In the genomic region with DNA sequence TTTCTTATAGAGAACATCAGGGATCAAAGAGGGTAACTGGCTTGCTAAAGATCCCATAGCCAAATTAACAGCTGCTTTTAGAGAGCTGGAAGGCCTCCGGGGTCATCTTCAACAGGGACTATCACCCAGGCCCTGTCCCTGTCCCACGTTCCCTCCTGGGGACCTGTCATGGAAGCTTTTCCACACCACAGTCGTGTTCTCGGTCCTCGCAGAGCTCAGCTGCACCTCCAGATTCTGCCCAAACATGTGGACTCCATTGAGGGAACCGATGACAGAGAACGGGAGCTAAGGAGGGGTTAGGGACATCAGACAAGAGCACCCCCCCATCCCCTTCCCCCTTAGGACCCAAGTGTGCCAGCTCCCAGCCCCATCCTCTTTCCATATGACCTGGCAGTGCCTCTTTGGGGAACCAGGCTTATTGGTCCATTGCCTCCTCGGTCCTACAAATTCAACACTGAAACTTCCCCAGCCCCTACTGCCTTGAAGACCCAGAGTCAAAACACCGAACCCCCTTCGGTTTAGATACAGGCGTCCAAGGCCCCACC, we compare ENCODE assay signal across 9 cellular contexts. TPM values are rescaled to one million over a fixed set of nuclear protein-coding genes. Genes with fewer than 3 reads are reported as not detected.
DNase-seq lines count a peak whose midpoint lies in the region; ATAC-seq and TF ChIP-seq lines count a peak whose summit lies in the region.
"Had no signal": no experiment of that assay in that cellular context is flagged by ENCODE, and none has a peak within 500 bp of the region (broad histone marks: within the 10 kb centered on the region; RNA-seq: fewer than 3 reads in every experiment).

No MANE protein-coding gene starts in this region.

- POLR2A ChIA-PET in activated CD4-positive, alpha-beta T cell treated with anti-CD3 and anti-CD28 coated beads, Interleukin-2, amount 10 ng/mL, durations not matched to agents 7 days and 5 days (lab: Charles Lee), result no interaction called here

- no peak for TF ChIP-seq CTCF in ascending aorta (IDR thresholded peaks at IDR 0.05)
- no peak for TF ChIP-seq CTCF in lower leg skin (IDR thresholded peaks at IDR 0.05)
- TF ChIP-seq CTCF in thyroid gland (IDR thresholded peaks at IDR 0.05), result no peak
- no peak for TF ChIP-seq CTCF in GM13977 (IDR thresholded peaks at IDR 0.05; ENCODE audit: extremely low read depth, insufficient read depth, missing control alignments)

- H3K27ac ChIP-seq in ascending aorta (peak overlapping the region; percentile 70 to 83), thyroid gland (peak overlapping the region; percentile 90 to 97 (median 95))

- H3K4me1 Mint-ChIP-seq in activated CD4-positive, alpha-beta T cell treated with anti-CD3 and anti-CD28 coated beads, Interleukin-2, amount 10 ng/mL, durations not matched to agents 7 days and 5 days, result peaks cover 50% of the 10 kb centered on the region

- H3K4me1 ChIP-seq in ascending aorta (peaks cover 6 to 25% of the 10 kb centered on the region in 2 donors), thyroid gland (peaks cover 17 to 28% of the 10 kb centered on the region in 2 donors)

- in situ Hi-C loops in GM13977 (cut with MboI; ENCODE audit: low pct_unique_long_range_greater_than_20kb, low sequenced_read_pairs, unreplicated experiment), result no loop called here

- CTCF ChIA-PET in activated CD4-positive, alpha-beta T cell treated with anti-CD3 and anti-CD28 coated beads, Interleukin-2, amount 10 ng/mL, durations not matched to agents 7 days and 5 days (lab: Charles Lee), result interaction anchor here (0.7 to 1.8 kb wide), 4 partner anchors 9 to 319 kb away, joined by 3 to 4 read pairs (median 4); no protein-coding TSS in a partner anchor

- H3K27me3 Mint-ChIP-seq in activated CD4-positive, alpha-beta T cell treated with anti-CD3 and anti-CD28 coated beads, Interleukin-2, amount 10 ng/mL, durations not matched to agents 7 days and 5 days, result no peaks in the 10 kb centered on the region

- no peaks in the 10 kb centered on the region for H3K9me3 Mint-ChIP-seq in activated CD4-positive, alpha-beta T cell treated with anti-CD3 and anti-CD28 coated beads, Interleukin-2, amount 10 ng/mL, durations not matched to agents 7 days and 5 days

- no peaks in the 10 kb centered on the region for H3K36me3 ChIP-seq in ascending aorta
- H3K36me3 ChIP-seq in thyroid gland, result no peaks in the 10 kb centered on the region

- DNase-seq in activated CD4-positive, alpha-beta T cell treated with anti-CD3 and anti-CD28 coated beads, Interleukin-2, amount 10 ng/mL, durations not matched to agents 7 days and 5 days, result no peak
- DNase-seq in activated CD4-positive, alpha-beta T cell treated with anti-CD3 and anti-CD28 coated beads for 1 hour, result no peak
- DNase-seq in ascending aorta (ENCODE audit: low spot score in 2 of 2) (no peak), lower leg skin (ENCODE audit: low spot score in 2 of 2) (peak in 1 of 2 donors; percentile 88), thyroid gland (no peak), GM13977 (ENCODE audit: low spot score) (no peak)
- no peak for DNase-seq in effector CD8-positive, alpha-beta T cell (lab: John Stamatoyannopoulos, UW)

- intact Hi-C loops in ascending aorta (cut with DNase I) (no loop called here), lower leg skin (cut with DNase I; ENCODE audit: low total_unique reads) (no loop called here), thyroid gland (cut with DNase I) (no loop called here)

- no peaks in the 10 kb centered on the region for H3K36me3 Mint-ChIP-seq in activated CD4-positive, alpha-beta T cell treated with anti-CD3 and anti-CD28 coated beads, Interleukin-2, amount 10 ng/mL, durations not matched to agents 7 days and 5 days (ENCODE audit: low read depth)

- H3K4me3 ChIP-seq in ascending aorta (peak overlapping the region; percentile 55 to 73), lower leg skin (ENCODE audit: low read depth, poor library complexity, severe bottlenecking) (peak overlapping the region; percentile 44), thyroid gland (replicated peaks in 1 of 3) (peak overlapping the region; percentile 11 to 87 (median 54))

- 37 to 39% methylated on average over 11 of the region's 11 CpGs for WGBS in lower leg skin, 2 donors
- WGBS in thyroid gland, 2 donors, result 47 to 75% methylated on average over 7 to 10 of the region's 11 CpGs

- TF ChIP-seq POLR2A in lower leg skin (IDR thresholded peaks at IDR 0.05) (no peak), thyroid gland (IDR thresholded peaks at IDR 0.05) (no peak)

- ATAC-seq in GM18870 (IDR thresholded peaks at IDR 0.05; ENCODE audit: unreplicated experiment), result no peak

- H3K27ac Mint-ChIP-seq in activated CD4-positive, alpha-beta T cell treated with anti-CD3 and anti-CD28 coated beads, Interleukin-2, amount 10 ng/mL, durations not matched to agents 7 days and 5 days, result peak overlapping the region; percentile 98

- no peaks in the 10 kb centered on the region for H3K9me3 ChIP-seq in ascending aorta
- no peaks in the 10 kb centered on the region for H3K9me3 ChIP-seq in thyroid gland

- H3K4me3 Mint-ChIP-seq in activated CD4-positive, alpha-beta T cell treated with anti-CD3 and anti-CD28 coated beads, Interleukin-2, amount 10 ng/mL, durations not matched to agents 7 days and 5 days, result peak overlapping the region; percentile 91

- no peaks in the 10 kb centered on the region for H3K27me3 ChIP-seq in ascending aorta
- no peaks in the 10 kb centered on the region for H3K27me3 ChIP-seq in thyroid gland

RNA-seq across cellular contexts. Expression of gene FUZ, which starts 0.6 kb away (rescaled TPM):
- total RNA-seq in activated CD4-positive, alpha-beta T cell treated with anti-CD3 and anti-CD28 coated beads, Interleukin-2, amount 10 ng/mL, durations not matched to agents 7 days and 5 days, result 10 to 100 TPM; 13.3 to 13.9 TPM
- total RNA-seq in ascending aorta, result 22.1 TPM
- total RNA-seq in lower leg skin, result 10 to 100 TPM in 3 of 4 donors, 1 to 10 TPM in 1; 9.1 to 21.5 (median 15.6) TPM
- total RNA-seq in thyroid gland, result 10 to 100 TPM; 20.1 to 40.1 (median 33.3) TPM

RNA-seq across cellular contexts. Expression of gene MED25, which starts 5.6 kb away (rescaled TPM):
- total RNA-seq in activated CD4-positive, alpha-beta T cell treated with anti-CD3 and anti-CD28 coated beads, Interleukin-2, amount 10 ng/mL, durations not matched to agents 7 days and 5 days, result 10 to 100 TPM; 57.9 to 62.7 TPM
- total RNA-seq in ascending aorta (54.0 TPM), lower leg skin (10 to 100 TPM; 28.9 to 43.7 (median 30.8) TPM), thyroid gland (10 to 100 TPM; 42.6 to 50.2 (median 44.9) TPM)

RNA-seq across cellular contexts. Expression of gene PTOV1, which starts 38.4 kb away (rescaled TPM):
- total RNA-seq in activated CD4-positive, alpha-beta T cell treated with anti-CD3 and anti-CD28 coated beads, Interleukin-2, amount 10 ng/mL, durations not matched to agents 7 days and 5 days, result 10 to 100 TPM; 60.7 to 76.8 TPM
- total RNA-seq in ascending aorta, result 163 TPM
- total RNA-seq in lower leg skin, result 100 to 1,000 TPM in 2 of 4 donors, 10 to 100 TPM in 2; 62.4 to 122 (median 92.5) TPM
- 100 to 1,000 TPM in 2 of 4 donors, 10 to 100 TPM in 2; 88.3 to 148 (median 98.9) TPM for total RNA-seq in thyroid gland

RNA-seq across cellular contexts. Expression of gene AP2A1, which starts 45.7 kb away (rescaled TPM):
- 10 to 100 TPM; 77.2 to 87.9 TPM for total RNA-seq in activated CD4-positive, alpha-beta T cell treated with anti-CD3 and anti-CD28 coated beads, Interleukin-2, amount 10 ng/mL, durations not matched to agents 7 days and 5 days
- total RNA-seq in ascending aorta (249 TPM), lower leg skin (100 to 1,000 TPM; 112 to 123 (median 116) TPM), thyroid gland (10 to 100 TPM; 48.4 to 77.6 (median 66.9) TPM)

RNA-seq across cellular contexts. Expression of gene TSKS, which starts 49.4 kb away (rescaled TPM):
- total RNA-seq in activated CD4-positive, alpha-beta T cell treated with anti-CD3 and anti-CD28 coated beads, Interleukin-2, amount 10 ng/mL, durations not matched to agents 7 days and 5 days, result 1 to 10 TPM; 4.5 to 5.4 TPM
- not detected for total RNA-seq in ascending aorta
- 1 to 10 TPM in 1 of 4 donors, under 1 TPM in 1, not detected in 2; 0.49 to 4.0 TPM for total RNA-seq in lower leg skin
- under 1 TPM in 2 of 4 donors, not detected in 2; 0.22 to 0.81 TPM for total RNA-seq in thyroid gland
- total RNA-seq: HT1080 had no signal
